Comparison of ENCODE assay signal across 18 cellular contexts in genomic region chr16:81606039-81606438, GRCh38.
"Had no signal": no experiment of that assay in that cellular context is flagged by ENCODE, and none has a peak within 500 bp of the region (broad histone marks: within the 10 kb centered on the region; RNA-seq: fewer than 3 reads in every experiment).

No MANE protein-coding gene starts in this region.

- FAIRE-seq: islet of Langerhans had no signal

- H3K27ac ChIP-seq: brain microvascular endothelial cell, gastrocnemius medialis, heart right ventricle, testis, upper lobe of right lung had no signal

- ATAC-seq: gastrocnemius medialis; heart right ventricle; left lobe of liver; naive thymus-derived CD8-positive, alpha-beta T cell; stimulated activated naive CD8-positive, alpha-beta T cell treated with anti-CD3 and anti-CD28 coated beads, Interleukin-15, amount 100 ng/mL, for 72 hours; upper lobe of right lung had no signal

- DNase-seq: activated CD4-positive, alpha-beta T cell treated with anti-CD3 and anti-CD28 coated beads, Interleukin-2, amount 50 U/mL, for 4 hours; activated CD4-positive, CD25-positive, alpha-beta regulatory T cell treated with anti-CD3 and anti-CD28 coated beads, Interleukin-2, amount 50 U/mL, for 72 hours; activated naive CD4-positive, alpha-beta T cell treated with Interleukin-2 at 50 U/mL for 16 hours; activated T-cell treated with anti-CD3 and anti-CD28 coated beads for 4 hours; anterior cingulate cortex; brain microvascular endothelial cell; cerebellar nuclear complex; dermis blood vessel endothelial cell; gastrocnemius medialis; heart right ventricle; naive thymus-derived CD8-positive, alpha-beta T cell; stimulated activated CD4-positive, alpha-beta T cell treated with anti-CD3 and anti-CD28 coated beads, Interleukin-4, amount 100 ng/mL, for 24 hours; stimulated activated naive CD8-positive, alpha-beta T cell treated with anti-CD3 and anti-CD28 coated beads, Interleukin-15, amount 100 ng/mL, for 72 hours; SW 1271; testis; upper lobe of right lung had no signal

- H3K9me3 ChIP-seq: gastrocnemius medialis, heart right ventricle, testis, upper lobe of right lung had no signal

- H3K4me1 ChIP-seq: testis had no signal

- H3K4me3 ChIP-seq: gastrocnemius medialis, heart right ventricle, testis, upper lobe of right lung had no signal

- H3K27me3 ChIP-seq: brain microvascular endothelial cell, gastrocnemius medialis, heart right ventricle, testis, upper lobe of right lung had no signal

- H3K36me3 ChIP-seq: gastrocnemius medialis, upper lobe of right lung had no signal
